ENCODE assay signal across 8 cellular contexts in genomic region chr7:74655785-74656420, GRCh38. TPM values are rescaled to one million over a fixed set of nuclear protein-coding genes. Genes with fewer than 3 reads are reported as not detected.
A peak's percentile ranks its signal among the peaks of the same experiment; 100 is the strongest.
DNase-seq lines count a peak whose midpoint lies in the region; ATAC-seq, FAIRE-seq and TF ChIP-seq lines count a peak whose summit lies in the region.

No MANE protein-coding gene starts in this region.

- H3K4me1 Mint-ChIP-seq in progenitor cell of endocrine pancreas (ENCODE audit: low read depth): peaks cover 35% of the 10 kb centered on the region

- dilution Hi-C loops in endothelial cell of umbilical vein (cut with MboI; ENCODE audit: extremely low pct_ligation_motif_present, low sequenced_read_pairs): no loop called here

- DNase-seq in GM03348 (ENCODE audit: low spot score) (peak; percentile 15), PC-3 (no peak), endothelial cell of umbilical vein (ENCODE audit: low read depth, low spot score) (no peak), progenitor cell of endocrine pancreas (ENCODE audit: low spot score, unreplicated experiment) (no peak), NCI-H2196 treated with DMSO at 0.1 percent for 48 hours (lab: John Stamatoyannopoulos, UW; ENCODE audit: unreplicated experiment) (no peak), NCI-H526 treated with DMSO at 0.1 percent for 48 hours (lab: John Stamatoyannopoulos, UW) (no peak), SKM-1 (lab: John Stamatoyannopoulos, UW; ENCODE audit: unreplicated experiment) (no peak)

- peaks cover 33% of the 10 kb centered on the region for H3K4me1 ChIP-seq in PC-3 (ENCODE audit: insufficient read depth, low read length)
- H3K4me1 ChIP-seq in endothelial cell of umbilical vein (ENCODE audit: control insufficient read depth, extremely low read depth, insufficient read depth, low read length): peaks cover 28% of the 10 kb centered on the region

- peaks cover 9% of the 10 kb centered on the region for H4K20me1 ChIP-seq in PC-3 (ENCODE audit: low read length)
- H4K20me1 ChIP-seq in endothelial cell of umbilical vein (replicated peaks; ENCODE audit: control insufficient read depth, extremely low read depth, insufficient read depth, low read length): no peaks in the 10 kb centered on the region

- H3K4me3 ChIP-seq in PC-3 (ENCODE audit: low read length) (peak overlapping the region; percentile 95), endothelial cell of umbilical vein (replicated peaks in 1 of 3; ENCODE audit: insufficient read depth in 1 of 3, low read depth in 1 of 3, low read length in 3 of 3) (peak overlapping the region; percentile 6 to 97 (median 56))

- CTCF ChIA-PET in PC-3 (lab: Charles Lee): no interaction called here
- CTCF ChIA-PET in endothelial cell of umbilical vein (lab: Charles Lee): interaction anchor here (1.5 kb wide), 1 partner anchor 69 kb away, joined by 3 read pairs; no protein-coding TSS in a partner anchor

- TF ChIP-seq POLR2A in endothelial cell of umbilical vein (IDR thresholded peaks at IDR 0.05; ENCODE audit: low read depth, low read length): no peak

- no peak for TF ChIP-seq CTCF in PC-3 (conservative IDR thresholded peaks at IDR 0.05; ENCODE audit: low read depth, low read length)
- no peak for TF ChIP-seq CTCF in endothelial cell of umbilical vein (IDR thresholded peaks at IDR 0.05; ENCODE audit: extremely low read depth in 1 of 2, insufficient read depth in 1 of 2, low read depth in 1 of 2, low read length in 2 of 2)
- TF ChIP-seq CTCF in progenitor cell of endocrine pancreas (IDR thresholded peaks at IDR 0.05; ENCODE audit: unreplicated experiment): no peak

- H3K27ac ChIP-seq in PC-3 (ENCODE audit: low read length) (peak overlapping the region; percentile 5; the same call in 1 of the 2 replicates), endothelial cell of umbilical vein (ENCODE audit: insufficient read depth, low read depth, low read length) (no peak overlapping the region)

- H3K36me3 Mint-ChIP-seq in progenitor cell of endocrine pancreas (ENCODE audit: insufficient read depth): peaks cover 5% of the 10 kb centered on the region

- POLR2A ChIA-PET in PC-3 (lab: Charles Lee; ENCODE audit: unreplicated experiment): interaction anchor here (0.6 kb wide), 1 partner anchor 35 kb away, joined by 3 read pairs; no protein-coding TSS in a partner anchor
- POLR2A ChIA-PET in endothelial cell of umbilical vein (lab: Charles Lee): no interaction called here

- H3K27me3 Mint-ChIP-seq in progenitor cell of endocrine pancreas: no peaks in the 10 kb centered on the region

- no peaks in the 10 kb centered on the region for H3K9me2 ChIP-seq in PC-3 (replicated peaks; ENCODE audit: low read length)

- intact Hi-C loops in PC-3 (cut with micrococcal nuclease) (loop anchor here (1.0 to 2.0 kb wide), 2 partner anchors 19 to 31 kb away; no protein-coding TSS in a partner anchor), endothelial cell of umbilical vein (cut with micrococcal nuclease) (loop anchor here (2.0 to 10.0 kb wide), 4 partner anchors 49 to 239 kb away; partner anchors contain the start of gene GTF2IRD1)

- no peaks in the 10 kb centered on the region for H3K9me3 ChIP-seq in PC-3 (ENCODE audit: low read length)
- no peaks in the 10 kb centered on the region for H3K9me3 ChIP-seq in endothelial cell of umbilical vein (replicated peaks; ENCODE audit: control insufficient read depth, insufficient read depth, low read length)

- H2AFZ ChIP-seq in PC-3 (ENCODE audit: low read length) (peak overlapping the region; percentile 80), endothelial cell of umbilical vein (ENCODE audit: low read depth, low read length) (peak overlapping the region; percentile 83)

- peaks cover 29% of the 10 kb centered on the region for H3K79me2 ChIP-seq in PC-3 (ENCODE audit: low read length)
- H3K79me2 ChIP-seq in endothelial cell of umbilical vein (ENCODE audit: control insufficient read depth, insufficient read depth, low read length): peaks cover 28% of the 10 kb centered on the region

- no peaks in the 10 kb centered on the region for H3K9me3 Mint-ChIP-seq in progenitor cell of endocrine pancreas (ENCODE audit: low read depth)

- peak overlapping the region; percentile 99 for H3K27ac Mint-ChIP-seq in progenitor cell of endocrine pancreas

- no peaks in the 10 kb centered on the region for H3K27me3 ChIP-seq in PC-3 (ENCODE audit: low read length)
- no peaks in the 10 kb centered on the region for H3K27me3 ChIP-seq in endothelial cell of umbilical vein (ENCODE audit: control insufficient read depth in 2 of 2, insufficient read depth in 2 of 2, low read length in 2 of 2)

- peak overlapping the region; percentile 85 for H3K4me3 Mint-ChIP-seq in progenitor cell of endocrine pancreas (ENCODE audit: low read depth)

- H3K9ac ChIP-seq in PC-3 (ENCODE audit: low read length) (peak overlapping the region; percentile 51), endothelial cell of umbilical vein (replicated peaks; ENCODE audit: extremely low read depth, insufficient read depth, low read length) (peak overlapping the region; percentile 40)

- BruUV-seq in PC-3 (replicated peaks; lab: Mats Ljungman, UMichigan) (no TSS peak), endothelial cell of umbilical vein (replicated peaks; lab: Mats Ljungman, UMichigan) (no TSS peak)

- H3K36me3 ChIP-seq in PC-3 (ENCODE audit: low read depth, low read length): no peaks in the 10 kb centered on the region
- no peaks in the 10 kb centered on the region for H3K36me3 ChIP-seq in endothelial cell of umbilical vein (ENCODE audit: control insufficient read depth in 2 of 2, extremely low read depth in 1 of 2, insufficient read depth in 2 of 2, low read length in 2 of 2)

- H3F3A ChIP-seq in PC-3 (ENCODE audit: low read length, unreplicated experiment): peaks cover 9% of the 10 kb centered on the region

- no peak for ATAC-seq in PC-3
- ATAC-seq in HG03565 (IDR thresholded peaks at IDR 0.05; ENCODE audit: unreplicated experiment): no peak

- peak; percentile 82 for FAIRE-seq in endothelial cell of umbilical vein (lab: Jason Lieb, UNC)

- H3K9me1 ChIP-seq in endothelial cell of umbilical vein (replicated peaks; ENCODE audit: control insufficient read depth, extremely low read depth, insufficient read depth, low read length): no peaks in the 10 kb centered on the region

- peak overlapping the region; percentile 100 for H3K4me2 ChIP-seq in PC-3 (ENCODE audit: low read length)
- H3K4me2 ChIP-seq in endothelial cell of umbilical vein (ENCODE audit: insufficient read depth, low read length): peak overlapping the region; percentile 94

TF ChIP-seq in endothelial cell of umbilical vein, 7 proteins besides CTCF, POLR2A, EP300 and RAD21:
- TF ChIP-seq JUN (IDR thresholded peaks at IDR 0.05; ENCODE audit: borderline replicate concordance, insufficient read depth, insufficient read length, low read depth): no peak
- no peak for TF ChIP-seq FOS (IDR thresholded peaks at IDR 0.05; ENCODE audit: borderline replicate concordance, insufficient read depth, low read length)
- TF ChIP-seq MYC (IDR thresholded peaks at IDR 0.05; ENCODE audit: low read depth, low read length): no peak
- TF ChIP-seq POLR2AphosphoS5 (IDR thresholded peaks at IDR 0.05; ENCODE audit: insufficient read depth, low read depth, low read length): no peak
- TF ChIP-seq MAX (IDR thresholded peaks at IDR 0.05; ENCODE audit: insufficient read depth, insufficient read length): no peak
- TF ChIP-seq GATA2 (IDR thresholded peaks at IDR 0.05; ENCODE audit: insufficient read depth, insufficient read length, low read depth, low read length): no peak
- TF ChIP-seq EZH2 (IDR thresholded peaks at IDR 0.05; ENCODE audit: borderline replicate concordance, low read depth, low read length, severe bottlenecking): no peak

RNA-seq across cellular contexts. Expression of gene GTF2I, which starts 1.6 kb away (rescaled TPM):
- total RNA-seq in PC-3 (2014; rRNA removed) (138 and 144 TPM in 2 replicates), endothelial cell of umbilical vein (242 and 245 TPM in 2 replicates), progenitor cell of endocrine pancreas (605 and 607 TPM in 2 replicates)
- polyA plus RNA-seq in endothelial cell of umbilical vein: 47.6 and 68.6 TPM in 2 replicates
- 32.5 and 47.2 TPM in 2 replicates for polyA plus RNA-seq in endothelial cell of umbilical vein (2011; cell fraction: cytosol; rRNA removed)
- polyA plus RNA-seq in endothelial cell of umbilical vein (2011; cell fraction: nucleus; rRNA removed): 337 and 387 TPM in 2 replicates
- polyA plus RNA-seq in endothelial cell of umbilical vein (2012): 82.6 and 105 TPM in 2 replicates
- 72.2 and 74.0 TPM in 2 replicates for polyA minus RNA-seq in endothelial cell of umbilical vein
- 36.5 TPM for polyA minus RNA-seq in endothelial cell of umbilical vein (2011; cell fraction: cytosol; rRNA and poly(A)+ RNA removed)
- 213 and 239 TPM in 2 replicates for polyA minus RNA-seq in endothelial cell of umbilical vein (2011; cell fraction: nucleus; rRNA and poly(A)+ RNA removed)
